Comparison of ENCODE assay signal across 22 cellular contexts in genomic region chr3:3778641-3779270, GRCh38. TPM values are rescaled to one million over a fixed set of nuclear protein-coding genes. Genes with fewer than 3 reads are reported as not detected.
DNase-seq lines count a peak whose midpoint lies in the region; FAIRE-seq and TF ChIP-seq lines count a peak whose summit lies in the region.
"Had no signal": no experiment of that assay in that cellular context is flagged by ENCODE, and none has a peak within 500 bp of the region (broad histone marks: within the 10 kb centered on the region; RNA-seq: fewer than 3 reads in every experiment).

No MANE protein-coding gene starts in this region.

- no peaks in the 10 kb centered on the region for H3K27me3 ChIP-seq in astrocyte (ENCODE audit: insufficient read depth, low read length)
- H3K27me3 ChIP-seq: SJSA1 had no signal

- no peak for TF ChIP-seq CTCF in astrocyte (IDR thresholded peaks at IDR 0.05; ENCODE audit: insufficient read depth, low read depth, low read length)
- no peak for TF ChIP-seq CTCF in coronary artery (IDR thresholded peaks at IDR 0.05)

- H3K4me2 ChIP-seq in astrocyte (ENCODE audit: low read length) = no peak overlapping the region
- H3K4me2 ChIP-seq: GM23338 had no signal

- H3K4me3 ChIP-seq in astrocyte (ENCODE audit: insufficient read depth, low read depth, low read length) = no peak overlapping the region
- no peak overlapping the region for H3K4me3 ChIP-seq in coronary artery
- H3K4me3 ChIP-seq: GM23338, SJSA1 had no signal

- H3K27ac Mint-ChIP-seq in astrocyte (ENCODE audit: unreplicated experiment) = no peak overlapping the region
- H3K27ac Mint-ChIP-seq: GM23338 had no signal

- no peaks in the 10 kb centered on the region for H3K36me3 ChIP-seq in astrocyte (ENCODE audit: insufficient read depth, low read length)
- H3K36me3 ChIP-seq: SJSA1 had no signal

- H3K4me1 Mint-ChIP-seq in astrocyte (ENCODE audit: low read depth, unreplicated experiment) = no peaks in the 10 kb centered on the region
- H3K4me1 Mint-ChIP-seq: GM23338 had no signal

- peaks cover 4% of the 10 kb centered on the region for H3K27me3 Mint-ChIP-seq in astrocyte (ENCODE audit: low read depth, unreplicated experiment)

- H3K4me1 ChIP-seq in astrocyte (ENCODE audit: insufficient read depth, low read length) = no peaks in the 10 kb centered on the region
- H3K4me1 ChIP-seq: SJSA1 had no signal

- H3K27ac ChIP-seq in astrocyte (ENCODE audit: low read depth, low read length) (no peak overlapping the region), coronary artery (no peak overlapping the region)
- H3K27ac ChIP-seq: SJSA1 had no signal

- no peaks in the 10 kb centered on the region for H4K20me1 ChIP-seq in astrocyte (ENCODE audit: insufficient read depth, low read length)

- no peak for TF ChIP-seq POLR2A in H54 (IDR thresholded peaks at IDR 0.05; ENCODE audit: low read depth, low read length)

- no peak overlapping the region for H2AFZ ChIP-seq in astrocyte (ENCODE audit: low read depth, low read length)
- H2AFZ ChIP-seq: GM23338 had no signal

- peaks cover 3% of the 10 kb centered on the region for H3K36me3 Mint-ChIP-seq in astrocyte (ENCODE audit: low read depth, unreplicated experiment)

- H3K79me2 ChIP-seq in astrocyte (ENCODE audit: insufficient read depth, low read length) = no peaks in the 10 kb centered on the region

- no peak overlapping the region for H3K4me3 Mint-ChIP-seq in astrocyte (ENCODE audit: unreplicated experiment)
- H3K4me3 Mint-ChIP-seq: GM23338 had no signal

- FAIRE-seq in H54 (lab: Jason Lieb, UNC) (peak; percentile 50), astrocyte (lab: Jason Lieb, UNC) (no peak)
- FAIRE-seq: HepG2 had no signal

- peaks cover 10% of the 10 kb centered on the region for H3K9me3 Mint-ChIP-seq in astrocyte (ENCODE audit: unreplicated experiment)

- H3K9me3 ChIP-seq in astrocyte (ENCODE audit: insufficient read depth, low read depth, low read length) = peaks cover 6% of the 10 kb centered on the region
- H3K9me3 ChIP-seq: SJSA1 had no signal

- DNase-seq in H54 (ENCODE audit: insufficient read length, low spot score) (no peak), astrocyte (ENCODE audit: low read depth) (peak; percentile 77), iris pigment epithelial cell (ENCODE audit: low read depth) (peak; percentile 15), renal cortical epithelial cell (ENCODE audit: low read depth) (peak; percentile 26), DMS79 treated with DMSO at 0.1 percent for 48 hours (lab: John Stamatoyannopoulos, UW) (no peak), coronary artery (ENCODE audit: low spot score) (no peak), NCI-H128 (lab: John Stamatoyannopoulos, UW; ENCODE audit: unreplicated experiment) (no peak)
- no peak for DNase-seq in activated naive CD4-positive, alpha-beta T cell (lab: John Stamatoyannopoulos, UW)
- DNase-seq: Calu3, DMS153, HCEC 1CT, Karpas-422, NCI-H1105 treated with DMSO at 0.1 percent for 48 hours, NCI-H1694, NCI-H2029 treated with DMSO at 0.1 percent for 48 hours, NCI-H510A, NCI-H69, Right ventricle myocardium superior, RPMI8226 had no signal

- no peak overlapping the region for H3K9ac ChIP-seq in astrocyte (ENCODE audit: low read length)

RNA-seq across cellular contexts. Expression of gene LRRN1, which starts 20.5 kb away (rescaled TPM):
- total RNA-seq in astrocyte (17.4 and 35.6 TPM in 2 replicates), renal cortical epithelial cell (1.6 and 3.3 TPM in 2 replicates)
- total RNA-seq: HepG2, SJSA1 had no signal

Comparison
In these comparisons a context has a peak if more than half of its experiments do, and no peak if none do; other contexts are left out.
1. DNase-seq: peak in astrocyte (single experiment), iris pigment epithelial cell (single experiment) and renal cortical epithelial cell (single experiment); none in H54 (single experiment), activated naive CD4-positive, alpha-beta T cell (0 of 4), DMS79 treated with DMSO at 0.1 percent for 48 hours (single experiment), coronary artery (single experiment) and NCI-H128 (single experiment).